Comparison of ENCODE assay signal across 26 cellular contexts in genomic region chr11:133941546-133941945, GRCh38. TPM values are rescaled to one million over a fixed set of nuclear protein-coding genes. Genes with fewer than 3 reads are reported as not detected.
DNase-seq lines count a peak whose midpoint lies in the region; ATAC-seq and TF ChIP-seq lines count a peak whose summit lies in the region.
"Had no signal": no experiment of that assay in that cellular context is flagged by ENCODE, and none has a peak within 500 bp of the region (broad histone marks: within the 10 kb centered on the region; RNA-seq: fewer than 3 reads in every experiment).

No MANE protein-coding gene starts in this region.

- peaks cover 40% of the 10 kb centered on the region for H3K4me1 ChIP-seq in CD4-positive, alpha-beta memory T cell (ENCODE audit: insufficient read depth, low read length)
- peaks cover 27 to 28% of the 10 kb centered on the region in 2 donors for H3K4me1 ChIP-seq in naive thymus-derived CD4-positive, alpha-beta T cell (ENCODE audit: control insufficient read depth in 2 of 2, insufficient read depth in 2 of 2, low read length in 2 of 2)
- H3K4me1 ChIP-seq: SJCRH30 had no signal

- CTCF ChIA-PET in CD4-positive, alpha-beta memory T cell (lab: Charles Lee; ENCODE audit: partially characterized antibody): no interaction called here
- CTCF ChIA-PET in GM10248 (lab: Yijun Ruan, JAX): no interaction called here
- CTCF ChIA-PET in naive thymus-derived CD4-positive, alpha-beta T cell (lab: Charles Lee): no interaction called here

- no peak overlapping the region for H3K4me3 Mint-ChIP-seq in activated CD4-positive, alpha-beta T cell treated with anti-CD3 and anti-CD28 coated beads, Interleukin-2, amount 10 ng/mL, durations not matched to agents 24 days and 14 days
- H3K4me3 Mint-ChIP-seq in CD4-positive, alpha-beta memory T cell: no peak overlapping the region
- no peak overlapping the region for H3K4me3 Mint-ChIP-seq in central memory CD8-positive, alpha-beta T cell
- H3K4me3 Mint-ChIP-seq in naive thymus-derived CD4-positive, alpha-beta T cell: peak overlapping the region in 1 of 10 donors; percentile 36
- H3K4me3 Mint-ChIP-seq: IgD-negative memory B cell had no signal

- POLR2A ChIA-PET in CD4-positive, alpha-beta memory T cell (lab: Charles Lee; ENCODE audit: partially characterized antibody): interaction anchor here (0.9 kb wide), 1 partner anchor 14 kb away, joined by 4 read pairs; no protein-coding TSS in a partner anchor
- POLR2A ChIA-PET in GM10248 (lab: Yijun Ruan, JAX): no interaction called here
- POLR2A ChIA-PET in naive thymus-derived CD4-positive, alpha-beta T cell (lab: Charles Lee): no interaction called here

- no peak overlapping the region for H3K4me3 ChIP-seq in CD4-positive, alpha-beta memory T cell (ENCODE audit: low read length in 2 of 2)
- H3K4me3 ChIP-seq in naive thymus-derived CD4-positive, alpha-beta T cell (ENCODE audit: low read length): no peak overlapping the region
- H3K4me3 ChIP-seq: GM12878, SJCRH30 had no signal

- no peaks in the 10 kb centered on the region for H3K27me3 ChIP-seq in CD4-positive, alpha-beta memory T cell (ENCODE audit: insufficient read depth, low read length)
- H3K27me3 ChIP-seq in naive thymus-derived CD4-positive, alpha-beta T cell (ENCODE audit: control insufficient read depth in 2 of 2, insufficient read depth in 2 of 2, low read length in 2 of 2): no peaks in the 10 kb centered on the region

- no peak overlapping the region for H3K27ac ChIP-seq in CD4-positive, alpha-beta memory T cell (ENCODE audit: low read depth, low read length)
- no peak overlapping the region for H3K27ac ChIP-seq in naive thymus-derived CD4-positive, alpha-beta T cell (ENCODE audit: low read depth, low read length)
- H3K27ac ChIP-seq: HL-60, KMS-11, SJCRH30 had no signal

- H3K27ac Mint-ChIP-seq in activated CD4-positive, alpha-beta T cell treated with anti-CD3 and anti-CD28 coated beads, Interleukin-2, amount 10 ng/mL, durations not matched to agents 24 days and 14 days: peak overlapping the region; percentile 19
- H3K27ac Mint-ChIP-seq in CD4-positive, alpha-beta memory T cell: peak overlapping the region in 4 of 7 donors; percentile 30 to 82 (median 48)
- peak overlapping the region; percentile 2 for H3K27ac Mint-ChIP-seq in central memory CD8-positive, alpha-beta T cell (ENCODE audit: low read depth)
- peak overlapping the region in 3 of 9 donors; percentile 9 to 70 (median 29) for H3K27ac Mint-ChIP-seq in naive thymus-derived CD4-positive, alpha-beta T cell
- H3K27ac Mint-ChIP-seq: IgD-negative memory B cell had no signal

- H3K4me1 Mint-ChIP-seq in activated CD4-positive, alpha-beta T cell treated with anti-CD3 and anti-CD28 coated beads, Interleukin-2, amount 10 ng/mL, durations not matched to agents 24 days and 14 days: peaks cover 61% of the 10 kb centered on the region
- peaks cover 23 to 60% (median 37%) of the 10 kb centered on the region in 4 donors for H3K4me1 Mint-ChIP-seq in CD4-positive, alpha-beta memory T cell
- H3K4me1 Mint-ChIP-seq in central memory CD8-positive, alpha-beta T cell: peaks cover 19% of the 10 kb centered on the region
- peaks cover 23 to 60% (median 33%) of the 10 kb centered on the region in 7 donors for H3K4me1 Mint-ChIP-seq in naive thymus-derived CD4-positive, alpha-beta T cell

- intact Hi-C loops in activated CD4-positive, alpha-beta T cell treated with anti-CD3 and anti-CD28 coated beads, Interleukin-2, amount 10 ng/mL, durations not matched to agents 24 days and 14 days (cut with micrococcal nuclease): no loop called here
- intact Hi-C loops in CD4-positive, alpha-beta memory T cell (cut with micrococcal nuclease): no loop called here
- intact Hi-C loops in naive thymus-derived CD4-positive, alpha-beta T cell (cut with micrococcal nuclease): no loop called here

- no peak for DNase-seq in activated CD4-positive, alpha-beta T cell treated with anti-CD3 and anti-CD28 coated beads, Interleukin-2, amount 10 ng/mL, durations not matched to agents 24 days and 14 days
- no peak for DNase-seq in activated CD4-positive, alpha-beta T cell treated with anti-CD3 and anti-CD28 coated beads, Interleukin-2, amount 50 U/mL, for 1 hour
- DNase-seq in CD4-positive, alpha-beta memory T cell: no peak
- DNase-seq in NCI-H82 (lab: John Stamatoyannopoulos, UW): peak; percentile 80
- no peak for DNase-seq in central memory CD8-positive, alpha-beta T cell (ENCODE audit: low spot score in 2 of 2)
- no peak for DNase-seq in GM10248 (ENCODE audit: extremely low spot score)
- no peak for DNase-seq in NCI-H226
- DNase-seq in naive thymus-derived CD4-positive, alpha-beta T cell: no peak
- DNase-seq: 8988T; COR-L47; DMS53; NCI-H1092; NCI-H1417 treated with DMSO at 0.1 percent for 48 hours; NCI-H1694 treated with DMSO at 0.1 percent for 48 hours; NCI-H2081; NCI-H2227 treated with DMSO at 0.1 percent for 48 hours; NCI-H510A; NCI-H748 treated with DMSO at 0.1 percent for 48 hours; NK-92 treated with Interleukin-12 subunit alpha and Interleukin-12 subunit beta, amount 100 ng/mL, for 24 hours; PC-3; SJCRH30 had no signal

- H3K9me3 Mint-ChIP-seq in activated CD4-positive, alpha-beta T cell treated with anti-CD3 and anti-CD28 coated beads, Interleukin-2, amount 10 ng/mL, durations not matched to agents 24 days and 14 days: no peaks in the 10 kb centered on the region
- H3K9me3 Mint-ChIP-seq in CD4-positive, alpha-beta memory T cell: no peaks in the 10 kb centered on the region
- H3K9me3 Mint-ChIP-seq in central memory CD8-positive, alpha-beta T cell: no peaks in the 10 kb centered on the region
- peaks cover 0 to 2% (median 0%) of the 10 kb centered on the region in 11 donors for H3K9me3 Mint-ChIP-seq in naive thymus-derived CD4-positive, alpha-beta T cell

- H3K36me3 Mint-ChIP-seq in activated CD4-positive, alpha-beta T cell treated with anti-CD3 and anti-CD28 coated beads, Interleukin-2, amount 10 ng/mL, durations not matched to agents 24 days and 14 days (ENCODE audit: low read depth): peaks cover 72% of the 10 kb centered on the region
- H3K36me3 Mint-ChIP-seq in CD4-positive, alpha-beta memory T cell: peaks cover 32 to 36% of the 10 kb centered on the region in 2 donors
- peaks cover 12% of the 10 kb centered on the region for H3K36me3 Mint-ChIP-seq in central memory CD8-positive, alpha-beta T cell (ENCODE audit: insufficient read depth)
- peaks cover 0 to 55% (median 17%) of the 10 kb centered on the region in 5 donors for H3K36me3 Mint-ChIP-seq in naive thymus-derived CD4-positive, alpha-beta T cell

- no peak for ATAC-seq in central memory CD8-positive, alpha-beta T cell (replicated peaks; ENCODE audit: extremely low read depth, poor library complexity, severe bottlenecking)
- ATAC-seq in naive thymus-derived CD4-positive, alpha-beta T cell: no peak
- ATAC-seq: GM12878, HCT116, PC-3 had no signal

- H3K9me3 ChIP-seq in CD4-positive, alpha-beta memory T cell (ENCODE audit: control insufficient read depth in 1 of 2, low read length in 2 of 2): no peaks in the 10 kb centered on the region
- H3K9me3 ChIP-seq in naive thymus-derived CD4-positive, alpha-beta T cell (ENCODE audit: control insufficient read depth in 2 of 3, low read length in 3 of 3): no peaks in the 10 kb centered on the region
- H3K9me3 ChIP-seq: SJCRH30 had no signal

- H3K27me3 Mint-ChIP-seq in activated CD4-positive, alpha-beta T cell treated with anti-CD3 and anti-CD28 coated beads, Interleukin-2, amount 10 ng/mL, durations not matched to agents 24 days and 14 days: no peaks in the 10 kb centered on the region
- peaks cover 0 to 4% of the 10 kb centered on the region in 2 donors for H3K27me3 Mint-ChIP-seq in CD4-positive, alpha-beta memory T cell
- no peaks in the 10 kb centered on the region for H3K27me3 Mint-ChIP-seq in central memory CD8-positive, alpha-beta T cell
- no peaks in the 10 kb centered on the region for H3K27me3 Mint-ChIP-seq in naive thymus-derived CD4-positive, alpha-beta T cell

- no peaks in the 10 kb centered on the region for H3K36me3 ChIP-seq in CD4-positive, alpha-beta memory T cell (ENCODE audit: insufficient read depth, low read length)
- peaks cover 0 to 30% (median 0%) of the 10 kb centered on the region in 3 experiments for H3K36me3 ChIP-seq in naive thymus-derived CD4-positive, alpha-beta T cell (ENCODE audit: control insufficient read depth in 2 of 3, insufficient read depth in 3 of 3, low read length in 3 of 3)
- H3K36me3 ChIP-seq: SJCRH30 had no signal

- no peak for TF ChIP-seq CTCF in GM10248 (IDR thresholded peaks at IDR 0.05; ENCODE audit: control extremely low read depth, extremely low read depth, low read depth, missing control alignments)

RNA-seq across cellular contexts. Expression of gene IGSF9B, which starts 15.2 kb away (rescaled TPM):
- 90.5 and 91.8 TPM in 2 replicates for total RNA-seq in activated CD4-positive, alpha-beta T cell treated with anti-CD3 and anti-CD28 coated beads, Interleukin-2, amount 10 ng/mL, durations not matched to agents 24 days and 14 days
- total RNA-seq in CD4-positive, alpha-beta memory T cell: 10 to 100 TPM; 36.0 to 38.6 TPM
- 1 to 10 TPM in 1 of 2 donors, under 1 TPM in 1; 0.59 to 2.5 TPM for polyA plus RNA-seq in CD4-positive, alpha-beta memory T cell
- 100 to 1,000 TPM in 1 of 5 experiments, 10 to 100 TPM in 4; 17.6 to 155 (median 24.1) TPM for total RNA-seq in naive thymus-derived CD4-positive, alpha-beta T cell
- polyA plus RNA-seq in naive thymus-derived CD4-positive, alpha-beta T cell: 1 to 10 TPM; 1.2 to 2.3 TPM
- total RNA-seq: SJCRH30 had no signal
- polyA plus RNA-seq: IgD-negative memory B cell had no signal
